In genomic region chr19:40464059-40465024, GRCh38 we compare ENCODE assay signal across 8 cellular contexts. TPM values are rescaled to one million over a fixed set of nuclear protein-coding genes. Genes with fewer than 3 reads are reported as not detected.
DNase-seq lines count a peak whose midpoint lies in the region; ATAC-seq and TF ChIP-seq lines count a peak whose summit lies in the region.

No MANE protein-coding gene starts in this region.

- H3K4me3 ChIP-seq in Panc1 (ENCODE audit: low read depth in 2 of 2, low read length in 2 of 2) = peak overlapping the region; percentile 68 to 82
- peak overlapping the region; percentile 75 for H3K4me3 ChIP-seq in fibroblast of mammary gland (ENCODE audit: control insufficient read depth, low read depth, low read length)

- ATAC-seq in Panc1 = peak; percentile 43
- no peak for ATAC-seq in natural killer cell
- no peak for ATAC-seq in HG03457 (IDR thresholded peaks at IDR 0.05; ENCODE audit: unreplicated experiment)

- H3K36me3 Mint-ChIP-seq in natural killer cell = no peaks in the 10 kb centered on the region

- H3K27me3 ChIP-seq in Panc1 (ENCODE audit: control insufficient read depth, insufficient read depth, low read length) = no peaks in the 10 kb centered on the region

- CTCF ChIA-PET in Panc1 (lab: Charles Lee) = interaction anchor here (0.6 to 1.5 kb wide), 11 partner anchors 22 to 170 kb away, joined by 3 to 10 read pairs (median 4); no protein-coding TSS in a partner anchor

- TF ChIP-seq CTCF in Panc1 (IDR thresholded peaks at IDR 0.05) (peak; percentile 87), fibroblast of mammary gland (conservative IDR thresholded peaks at IDR 0.05; ENCODE audit: control insufficient read depth, insufficient read depth, low read depth, low read length) (peak; percentile 88), natural killer cell (IDR thresholded peaks at IDR 0.05) (peak; percentile 63)

- in situ Hi-C loops in KBM-7 (cut with MboI; ENCODE audit: low pct_unique_long_range_greater_than_20kb, low sequenced_read_pairs) = no loop called here
- in situ Hi-C loops in Panc1 (cut with HindIII; ENCODE audit: low pct_unique_long_range_greater_than_20kb, low sequenced_read_pairs) = no loop called here

- H3K4me1 Mint-ChIP-seq in natural killer cell = peaks cover 23 to 26% of the 10 kb centered on the region in 2 donors

- H3K9me3 ChIP-seq in Panc1 (ENCODE audit: control insufficient read depth, insufficient read depth, low read depth, low read length) = no peaks in the 10 kb centered on the region

- H3K36me3 ChIP-seq in Panc1 (ENCODE audit: control insufficient read depth, insufficient read depth, low read length) = no peaks in the 10 kb centered on the region; the same call in 1 of the 2 replicates

- peak overlapping the region; percentile 82 for H3K27ac ChIP-seq in Panc1 (ENCODE audit: low read length)

- intact Hi-C loops in Panc1 (cut with micrococcal nuclease; ENCODE audit: unreplicated experiment) (no loop called here), natural killer cell (cut with micrococcal nuclease) (loop anchor here (1.0 to 10.0 kb wide), 5 partner anchors 117 to 658 kb away; partner anchors contain the start of genes C19orf47, MIA, PLD3 and RAB4B)

- TSS peak; percentile 88 for BruUV-seq in Panc1 (replicated peaks; lab: Mats Ljungman, UMichigan)

- H3K4me1 ChIP-seq in Panc1 (ENCODE audit: control insufficient read depth, insufficient read depth, low read length) = peaks cover 10% of the 10 kb centered on the region; the same call in 1 of the 2 replicates

- H3K27me3 Mint-ChIP-seq in natural killer cell (ENCODE audit: low read depth in 2 of 2) = peaks cover 8 to 13% of the 10 kb centered on the region in 2 donors

- DNase-seq in D341Med (ENCODE audit: low spot score) (peak; percentile 74), KBM-7 (peak; percentile 86), Panc1 (ENCODE audit: low read depth, low spot score) (peak; percentile 57), fibroblast of mammary gland (ENCODE audit: low read depth) (peak; percentile 90), natural killer cell (peak; percentile 67)
- peak; percentile 50 to 58 for DNase-seq in activated T-helper 1 cell treated with anti-CD3 and anti-CD28 coated beads, Interleukin-2, amount 50 U/mL, for 16 hours (ENCODE audit: low read depth in 1 of 2, low spot score in 1 of 2)
- DNase-seq in stimulated activated naive CD4-positive, alpha-beta T cell treated with Interleukin-2 at 50 U/mL for 16 hours (lab: John Stamatoyannopoulos, UW) = peak; percentile 62

- H3K4me3 Mint-ChIP-seq in natural killer cell = peak overlapping the region; percentile 84

- H3K27ac Mint-ChIP-seq in natural killer cell = peak overlapping the region; percentile 88 to 93

- POLR2A ChIA-PET in Panc1 (lab: Charles Lee) = interaction anchor here (0.5 to 0.6 kb wide), 3 partner anchors 29 to 47 kb away, joined by 3 to 16 read pairs (median 14); no protein-coding TSS in a partner anchor

- H3K9me3 Mint-ChIP-seq in natural killer cell = no peaks in the 10 kb centered on the region

RNA-seq across cellular contexts. Expression of gene BLVRB, which starts 1.2 kb away (rescaled TPM):
- 45.6 TPM for total RNA-seq in Panc1 (2021; ENCODE audit: unreplicated experiment)
- polyA plus RNA-seq in Panc1 (2012; ENCODE audit: insufficient read length) = 105 TPM
- 10 to 100 TPM; 16.8 to 25.2 (median 18.3) TPM for total RNA-seq in natural killer cell

RNA-seq across cellular contexts. Expression of gene SPTBN4, which starts 2.5 kb away (rescaled TPM):
- 1.2 TPM for total RNA-seq in Panc1 (2021; ENCODE audit: unreplicated experiment)
- polyA plus RNA-seq in Panc1 (2012; ENCODE audit: insufficient read length) = 0.98 TPM
- total RNA-seq in natural killer cell = under 1 TPM; 0.16 to 0.63 (median 0.31) TPM

RNA-seq across cellular contexts. Expression of gene SERTAD3, which starts 20.2 kb away (rescaled TPM):
- total RNA-seq in Panc1 (2021; ENCODE audit: unreplicated experiment) (35.7 TPM), natural killer cell (100 to 1,000 TPM in 1 of 3 donors, 10 to 100 TPM in 2; 57.3 to 102 (median 83.3) TPM)
- polyA plus RNA-seq in Panc1 (2012; ENCODE audit: insufficient read length) = 39.6 TPM

RNA-seq across cellular contexts. Expression of gene SERTAD1, which starts 38.5 kb away (rescaled TPM):
- total RNA-seq in Panc1 (2021; ENCODE audit: unreplicated experiment) (13.4 TPM), natural killer cell (10 to 100 TPM; 31.2 to 53.5 (median 38.7) TPM)
- 13.7 TPM for polyA plus RNA-seq in Panc1 (2012; ENCODE audit: insufficient read length)

RNA-seq across cellular contexts. Expression of gene PRX, which starts 51.2 kb away (rescaled TPM):
- total RNA-seq in Panc1 (2021; ENCODE audit: unreplicated experiment) (3.4 TPM), natural killer cell (1 to 10 TPM; 2.0 to 3.8 (median 3.7) TPM)
- 4.0 TPM for polyA plus RNA-seq in Panc1 (2012; ENCODE audit: insufficient read length)
